In the genomic region with DNA sequence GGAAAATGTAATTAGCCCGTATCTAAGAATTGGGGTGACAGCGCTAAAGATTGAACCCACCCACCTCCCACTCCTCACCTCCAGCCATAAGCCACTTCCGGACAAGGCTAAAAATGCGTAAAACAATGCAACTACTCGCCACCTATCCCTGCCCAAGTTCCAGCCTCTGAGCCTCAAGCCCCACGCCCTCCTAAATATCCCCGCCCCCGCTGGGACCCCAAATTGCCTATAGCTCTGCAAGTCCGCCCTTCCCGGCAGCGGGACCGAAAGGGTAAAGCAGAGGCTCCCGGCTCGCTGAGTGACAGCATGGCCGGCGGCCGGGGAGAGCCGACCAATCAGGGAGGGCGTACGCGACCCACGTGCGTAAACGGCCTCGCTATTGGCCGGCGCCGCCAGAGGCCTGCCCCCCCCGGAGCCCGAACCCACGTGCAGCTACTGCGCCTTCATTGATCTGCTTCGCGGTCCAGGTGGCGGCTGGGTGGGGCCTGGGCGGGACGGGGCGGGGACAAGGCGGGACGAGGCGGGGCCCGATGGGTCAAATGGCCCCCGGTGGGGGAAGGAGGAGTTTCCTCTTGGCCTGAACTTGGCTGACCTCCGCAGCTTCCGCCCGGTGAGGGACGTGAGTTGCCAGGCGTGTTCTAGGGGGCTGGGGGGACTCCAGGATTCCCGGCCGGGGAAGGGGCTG, we compare ENCODE assay signal across 8 cellular contexts. TPM values are rescaled to one million over a fixed set of nuclear protein-coding genes. Genes with fewer than 3 reads are reported as not detected.
DNase-seq lines count a peak whose midpoint lies in the region; ATAC-seq, FAIRE-seq and TF ChIP-seq lines count a peak whose summit lies in the region.

A gene (plus strand): TSS at position 564 of the 685 bp plus-strand sequence. CDS start 670 bp downstream, outside the sequence.

- POLR2A ChIA-PET in H1 (lab: Charles Lee; ENCODE audit: partially characterized antibody), result interaction anchor here (0.7 to 4.3 kb wide), 10 partner anchors 9 to 98 kb away, joined by 3 to 26 read pairs (median 4); no protein-coding TSS in a partner anchor

- 0% methylated on average over 27 of the region's 50 CpGs; no CpG with 5 or more reads in 1 of the 2 experiments for WGBS in H1 (ENCODE audit: extremely low coverage in 1 of 2, insufficient coverage in 1 of 2, insufficient read length in 1 of 2, insufficient replicate concordance in 2 of 2, low coverage in 1 of 2, low lambda C conversion rate in 2 of 2, missing lambda C conversion rate in 1 of 2), 2 experiments
- WGBS in mesendoderm (ENCODE audit: extremely low coverage, insufficient coverage, low lambda C conversion rate), result no CpG with 5 or more reads among the region's 50 CpGs

- no peak within 1 kb of the TSS for H4K5ac ChIP-seq in H1 (ENCODE audit: insufficient read length, low read depth, low read length)
- no peak within 1 kb of the TSS for H4K5ac ChIP-seq in mesendoderm (ENCODE audit: low read length)

- H3K4me3 ChIP-seq in H1 (ENCODE audit: extremely low read depth in 1 of 4, insufficient read depth in 2 of 4, low read depth in 3 of 4, low read length in 4 of 4) (peak within 1 kb of the TSS; percentile 33 to 58 (median 42); a peak in 7 of 8 replicates), mesendoderm (ENCODE audit: low read length) (peak within 1 kb of the TSS; percentile 22)

- no peak within 1 kb of the TSS for H3K9ac ChIP-seq in H1 (replicated peaks in 1 of 4; ENCODE audit: extremely low read depth in 1 of 4, low read depth in 3 of 4, low read length in 3 of 4)
- H3K9ac ChIP-seq in mesendoderm (ENCODE audit: low read length), result peak within 1 kb of the TSS; percentile 54

- H3K36me3 ChIP-seq in H1 (ENCODE audit: control insufficient read depth in 2 of 4, insufficient read depth in 4 of 4, low read length in 3 of 4) (no peaks in the 10 kb centered on the region), mesendoderm (ENCODE audit: control insufficient read depth, insufficient read depth, low read length) (no peaks in the 10 kb centered on the region)

- H3K4me1 ChIP-seq in H1 (replicated peaks in 1 of 4; ENCODE audit: control insufficient read depth in 3 of 4, insufficient read depth in 4 of 4, low read length in 3 of 4), result peaks cover 0 to 13% (median 7%) of the 10 kb centered on the region in 4 experiments; a peak in 5 of 7 replicates
- peaks cover 2% of the 10 kb centered on the region for H3K4me1 ChIP-seq in mesendoderm (ENCODE audit: control insufficient read depth, low read depth, low read length)

- H3K79me1 ChIP-seq in H1 (ENCODE audit: low read depth, low read length) (no peaks in the 10 kb centered on the region), mesendoderm (ENCODE audit: low read length) (no peaks in the 10 kb centered on the region)

- TF ChIP-seq EP300 in H1 (IDR thresholded peaks at IDR 0.05; ENCODE audit: borderline replicate concordance in 1 of 2, low read depth in 2 of 2, low read length in 2 of 2), result peak in 1 of 2 experiments; percentile 63; a peak in 1 of 3 replicates

- no peak within 1 kb of the TSS for H3K56ac ChIP-seq in H1 (replicated peaks; ENCODE audit: insufficient read length, low read depth, low read length)
- peak within 1 kb of the TSS; percentile 50 for H3K56ac ChIP-seq in mesendoderm (ENCODE audit: low read length)

- peak within 1 kb of the TSS; percentile 84 to 95 for H3K4me2 ChIP-seq in H1 (ENCODE audit: insufficient read depth in 1 of 2, low read depth in 2 of 2, low read length in 2 of 2)
- peak within 1 kb of the TSS; percentile 94 for H3K4me2 ChIP-seq in mesendoderm (ENCODE audit: low read length)

- H3K4ac ChIP-seq in H1 (replicated peaks; ENCODE audit: insufficient read length, low read depth, low read length) (no peak within 1 kb of the TSS), mesendoderm (ENCODE audit: low read depth, low read length) (no peak within 1 kb of the TSS)

- H2BK5ac ChIP-seq in H1 (ENCODE audit: low read depth, low read length) (no peak within 1 kb of the TSS; the same call in 1 of the 2 replicates), mesendoderm (ENCODE audit: low read length) (no peak within 1 kb of the TSS)

- CTCF ChIA-PET in H1 (lab: Charles Lee; ENCODE audit: partially characterized antibody), result interaction anchor here (0.5 to 2.6 kb wide), 12 partner anchors 20 to 327 kb away, joined by 3 to 8 read pairs (median 4); no protein-coding TSS in a partner anchor

- no peak within 1 kb of the TSS for H3K27ac ChIP-seq in H1 (ENCODE audit: low read depth, low read length)
- H3K27ac ChIP-seq in mesendoderm (ENCODE audit: low read depth, low read length), result no peak within 1 kb of the TSS

- H2AK5ac ChIP-seq in H1 (ENCODE audit: low read depth, low read length) (no peak within 1 kb of the TSS), mesendoderm (ENCODE audit: low read length) (no peak within 1 kb of the TSS)

- H3K14ac ChIP-seq in H1 (ENCODE audit: insufficient read length), result no peak within 1 kb of the TSS

- no peak for TF ChIP-seq POLR2A in H1 (IDR thresholded peaks at IDR 0.05; ENCODE audit: control extremely low read depth in 1 of 2, low read depth in 2 of 2, low read length in 2 of 2)

- no peaks in the 10 kb centered on the region for H4K20me1 ChIP-seq in H1 (replicated peaks in 1 of 2; ENCODE audit: control insufficient read depth in 1 of 2, insufficient read depth in 2 of 2, low read length in 2 of 2)

- DNase-seq in COLO829 (ENCODE audit: low spot score), result peak; percentile 95
- peak; percentile 76 for DNase-seq in HS-5 (ENCODE audit: low read depth)
- peak; percentile 79 for DNase-seq in NK-92 (lab: John Stamatoyannopoulos, UW; ENCODE audit: unreplicated experiment)
- DNase-seq in activated CD8-positive, alpha-beta memory T cell treated with anti-CD3 and anti-CD28 coated beads for 24 hours, result peak; percentile 94
- peak; percentile 95 to 97 for DNase-seq in H1 (ENCODE audit: low read depth in 1 of 2, low spot score in 2 of 2)
- peak; percentile 98 for DNase-seq in mesendoderm
- DNase-seq in stimulated activated CD8-positive, alpha-beta memory T cell treated with anti-CD3 and anti-CD28 coated beads, Interleukin-12 subunit alpha, Interleukin-12 subunit beta, amount 100 ng/mL, for 24 hours (ENCODE audit: extremely low read depth), result peak; percentile 86

- no peaks in the 10 kb centered on the region for H3K79me2 ChIP-seq in H1 (ENCODE audit: control insufficient read depth in 1 of 2, insufficient read depth in 2 of 2, low read length in 2 of 2)
- no peaks in the 10 kb centered on the region for H3K79me2 ChIP-seq in mesendoderm (ENCODE audit: control insufficient read depth, insufficient read depth, low read length)

- H2BK15ac ChIP-seq in H1 (ENCODE audit: low read length), result peak within 1 kb of the TSS; percentile 61; the same call in 1 of the 2 replicates
- H2BK15ac ChIP-seq in mesendoderm (replicated peaks; ENCODE audit: low read depth), result no peak within 1 kb of the TSS

- no peak for TF ChIP-seq RAD21 in H1 (IDR thresholded peaks at IDR 0.05 in 1 of 2, conservative IDR thresholded peaks at IDR 0.05 in 1 of 2; ENCODE audit: low read depth in 2 of 2, low read length in 2 of 2)

- H2AFZ ChIP-seq in H1 (ENCODE audit: low read length), result no peak within 1 kb of the TSS

- no peak for TF ChIP-seq CTCF in H1 (IDR thresholded peaks at IDR 0.05; ENCODE audit: control extremely low read depth in 1 of 3, insufficient read depth in 1 of 3, low read depth in 1 of 3, low read length in 3 of 3)

- no peak for FAIRE-seq in H1 (lab: Jason Lieb, UNC)

- H3K9me3 ChIP-seq in H1 (ENCODE audit: insufficient read depth in 2 of 2, low read depth in 1 of 2, low read length in 1 of 2), result no peaks in the 10 kb centered on the region

- H2BK12ac ChIP-seq in H1 (ENCODE audit: low read depth, low read length), result peak within 1 kb of the TSS; percentile 27; the same call in 1 of the 2 replicates

- H4K91ac ChIP-seq in H1 (replicated peaks; ENCODE audit: insufficient read length, low read length), result no peak within 1 kb of the TSS

- peaks cover 8% of the 10 kb centered on the region; the same call in 1 of the 2 replicates for H3K23me2 ChIP-seq in H1 (ENCODE audit: low read depth, low read length)

- no peak within 1 kb of the TSS for H2BK120ac ChIP-seq in H1 (replicated peaks; ENCODE audit: low read depth, low read length)
- no peak within 1 kb of the TSS for H2BK120ac ChIP-seq in mesendoderm (ENCODE audit: low read depth, low read length)

- H3K18ac ChIP-seq in H1 (ENCODE audit: extremely low read depth, low read length) (no peak within 1 kb of the TSS; the same call in 1 of the 2 replicates), mesendoderm (ENCODE audit: low read length) (no peak within 1 kb of the TSS)

- H4K8ac ChIP-seq in H1 (ENCODE audit: extremely low read depth, insufficient read depth, low read length), result no peak within 1 kb of the TSS; the same call in 1 of the 2 replicates
- H4K8ac ChIP-seq in mesendoderm (ENCODE audit: low read depth, low read length), result no peak within 1 kb of the TSS

- peak; percentile 91 for ATAC-seq in GM21360 (IDR thresholded peaks at IDR 0.05; ENCODE audit: unreplicated experiment)

- H2BK20ac ChIP-seq in H1 (ENCODE audit: low read length), result no peak within 1 kb of the TSS

- H3K23ac ChIP-seq in H1 (ENCODE audit: insufficient read length) (no peak within 1 kb of the TSS), mesendoderm (ENCODE audit: low read length) (no peak within 1 kb of the TSS)

- H3K27me3 ChIP-seq in H1 (replicated peaks in 1 of 4; ENCODE audit: control insufficient read depth in 3 of 4, extremely low read depth in 1 of 4, insufficient read depth in 3 of 4, low read length in 3 of 4) (peaks cover 0 to 13% (median 10%) of the 10 kb centered on the region in 4 experiments; a peak in 6 of 7 replicates), mesendoderm (ENCODE audit: insufficient read depth, low read length, poor library complexity) (peaks cover 2% of the 10 kb centered on the region)

TF ChIP-seq in H1, 55 proteins besides CTCF, POLR2A, EP300 and RAD21 (continues in another document):
- no peak for TF ChIP-seq TEAD4 (IDR thresholded peaks at IDR 0.05; ENCODE audit: low read depth, low read length)
- TF ChIP-seq, protein P1, sequence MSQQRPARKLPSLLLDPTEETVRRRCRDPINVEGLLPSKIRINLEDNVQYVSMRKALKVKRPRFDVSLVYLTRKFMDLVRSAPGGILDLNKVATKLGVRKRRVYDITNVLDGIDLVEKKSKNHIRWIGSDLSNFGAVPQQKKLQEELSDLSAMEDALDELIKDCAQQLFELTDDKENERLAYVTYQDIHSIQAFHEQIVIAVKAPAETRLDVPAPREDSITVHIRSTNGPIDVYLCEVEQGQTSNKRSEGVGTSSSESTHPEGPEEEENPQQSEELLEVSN (IDR thresholded peaks at IDR 0.05), result no peak

RNA-seq across cellular contexts. Expression of the gene that starts here (rescaled TPM):
- 1.8 and 2.5 TPM in 2 replicates for total RNA-seq in H1 (2021; fragmentation: NEBNext Ultra II Directional; extraction: Animal tissue kit (Norgen Biotek cat#: 25700))
- 2.9 and 3.4 TPM in 2 replicates for polyA plus RNA-seq in H1 (2011; rRNA removed)
- 4.1 TPM for polyA plus RNA-seq in H1 (2011; cell fraction: cytosol; rRNA removed)
- polyA plus RNA-seq in H1 (2011; cell fraction: nucleus; rRNA removed), result 8.6 TPM
- polyA plus RNA-seq in H1 (2012, experiment 1 of 2), result 1.5 to 2.8 TPM (median 2.3 TPM) in 4 replicates
- 1.7 TPM for polyA plus RNA-seq in H1 (2012, experiment 2 of 2)
- 2.5 TPM for polyA plus RNA-seq in H1 (2013, experiment 1 of 2)
- polyA plus RNA-seq in H1 (2013, experiment 2 of 2), result 2.4 TPM
- 1.3 and 1.5 TPM in 2 replicates for polyA minus RNA-seq in H1 (2011; rRNA and poly(A)+ RNA removed)
- polyA minus RNA-seq in H1 (2011; cell fraction: cytosol; rRNA and poly(A)+ RNA removed), result 2.2 TPM
- polyA minus RNA-seq in H1 (2011; cell fraction: nucleus; rRNA and poly(A)+ RNA removed), result 2.4 TPM
- polyA plus RNA-seq in mesendoderm (2013, experiment 1 of 2), result not detected
- 0.15 TPM for polyA plus RNA-seq in mesendoderm (2013, experiment 2 of 2)
